ENCODE assay signal across 1 cellular context in the genomic region with DNA sequence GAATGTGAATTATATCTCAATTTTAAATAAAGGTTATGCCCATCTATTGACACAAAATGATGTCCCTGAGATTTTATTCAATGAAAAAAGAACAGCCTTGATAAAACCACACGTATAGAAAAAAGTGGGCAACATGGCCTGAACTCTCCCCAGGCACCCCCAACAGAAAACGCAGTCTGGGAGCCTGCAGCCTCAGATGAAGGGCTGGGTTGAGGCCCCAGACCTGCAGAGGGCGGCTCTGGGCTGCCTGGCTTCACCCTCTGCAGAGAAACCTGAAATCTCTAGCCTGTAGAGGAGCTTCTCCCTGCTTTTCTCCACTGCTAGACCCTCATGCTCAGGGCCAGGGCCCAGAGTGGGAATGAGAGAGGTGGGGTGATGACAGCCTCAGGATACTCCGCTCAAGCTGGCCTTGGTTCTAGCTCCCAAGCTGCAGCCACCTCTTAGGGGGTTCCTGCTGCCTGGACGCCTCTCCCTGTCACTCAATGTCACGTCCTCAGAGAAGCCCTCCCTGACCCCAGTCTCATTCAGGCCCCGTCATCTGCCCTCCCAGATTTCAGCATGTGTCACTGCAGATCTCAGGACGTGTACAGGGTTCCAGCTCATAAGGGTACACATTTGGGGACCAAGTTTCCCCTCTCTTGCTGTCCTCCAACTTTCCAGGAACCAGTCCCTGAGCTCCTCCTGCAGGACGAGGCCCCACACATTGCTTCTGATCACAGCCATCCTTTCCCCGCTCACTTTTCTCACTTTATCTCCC.
A peak's percentile ranks its signal among the peaks of the same experiment; 100 is the strongest.
TF ChIP-seq lines count a peak whose summit lies in the region.

No MANE protein-coding gene starts in this region.

TF ChIP-seq in HepG2, 621 proteins besides CTCF, POLR2A, EP300 and RAD21 (continued from another document and continues in another):
- TF ChIP-seq, protein P1, sequence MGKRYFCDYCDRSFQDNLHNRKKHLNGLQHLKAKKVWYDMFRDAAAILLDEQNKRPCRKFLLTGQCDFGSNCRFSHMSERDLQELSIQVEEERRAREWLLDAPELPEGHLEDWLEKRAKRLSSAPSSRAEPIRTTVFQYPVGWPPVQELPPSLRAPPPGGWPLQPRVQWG (CRISPR knock-in tag; IDR thresholded peaks at IDR 0.05; ENCODE audit: borderline replicate concordance, low read depth), result no peak
- TF ChIP-seq KAT2B (IDR thresholded peaks at IDR 0.05; ENCODE audit: borderline replicate concordance, low read depth, low read length), result no peak
- no peak for TF ChIP-seq RXRB (CRISPR knock-in tag; IDR thresholded peaks at IDR 0.05; ENCODE audit: borderline replicate concordance)
- no peak for TF ChIP-seq PHF5A (CRISPR knock-in tag; IDR thresholded peaks at IDR 0.05; ENCODE audit: low read depth, unreplicated experiment)
- TF ChIP-seq ZNF772 (CRISPR knock-in tag; IDR thresholded peaks at IDR 0.05), result no peak
- TF ChIP-seq ZNF550 (CRISPR knock-in tag; IDR thresholded peaks at IDR 0.05; ENCODE audit: borderline replicate concordance), result no peak
- TF ChIP-seq ZNF160 (CRISPR knock-in tag; IDR thresholded peaks at IDR 0.05), result no peak
- TF ChIP-seq ZFY (CRISPR knock-in tag; IDR thresholded peaks at IDR 0.05), result no peak
- TF ChIP-seq ZZZ3 (CRISPR knock-in tag; IDR thresholded peaks at IDR 0.05; ENCODE audit: borderline replicate concordance), result no peak
- TF ChIP-seq ZNF484 (CRISPR knock-in tag; IDR thresholded peaks at IDR 0.05; ENCODE audit: borderline replicate concordance, low read depth), result no peak
- TF ChIP-seq KLF16 (CRISPR knock-in tag; IDR thresholded peaks at IDR 0.05), result no peak
- TF ChIP-seq SOX13 (IDR thresholded peaks at IDR 0.05), result no peak
- TF ChIP-seq SOX13 (CRISPR knock-in tag; conservative IDR thresholded peaks at IDR 0.05 in 1 of 2, IDR thresholded peaks at IDR 0.05 in 1 of 2), result no peak
- no peak for TF ChIP-seq CAMTA2 (CRISPR knock-in tag; IDR thresholded peaks at IDR 0.05; ENCODE audit: borderline replicate concordance)
- TF ChIP-seq, protein P2, sequence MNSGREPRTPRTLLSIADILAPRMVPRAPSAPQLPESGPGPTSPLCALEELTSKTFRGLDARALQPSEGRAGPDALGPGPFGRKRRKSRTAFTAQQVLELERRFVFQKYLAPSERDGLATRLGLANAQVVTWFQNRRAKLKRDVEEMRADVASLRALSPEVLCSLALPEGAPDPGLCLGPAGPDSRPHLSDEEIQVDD (CRISPR knock-in tag; IDR thresholded peaks at IDR 0.05; ENCODE audit: borderline replicate concordance), result no peak
- peak; percentile 42; the same call in 1 of the 2 replicates for TF ChIP-seq SIN3A (IDR thresholded peaks at IDR 0.05; ENCODE audit: borderline replicate concordance, low read depth, low read length)
- TF ChIP-seq ZNF510 (CRISPR knock-in tag; IDR thresholded peaks at IDR 0.05; ENCODE audit: low read depth), result no peak
- no peak for TF ChIP-seq ZNF274 (CRISPR knock-in tag; IDR thresholded peaks at IDR 0.05)
- no peak for TF ChIP-seq MED13 (CRISPR knock-in tag; IDR thresholded peaks at IDR 0.05)
- TF ChIP-seq ZNF256 (CRISPR knock-in tag; conservative IDR thresholded peaks at IDR 0.05), result 0 out of 2 replicates have a peak, but pooled peaks have one; percentile 32
- TF ChIP-seq, protein P3, sequence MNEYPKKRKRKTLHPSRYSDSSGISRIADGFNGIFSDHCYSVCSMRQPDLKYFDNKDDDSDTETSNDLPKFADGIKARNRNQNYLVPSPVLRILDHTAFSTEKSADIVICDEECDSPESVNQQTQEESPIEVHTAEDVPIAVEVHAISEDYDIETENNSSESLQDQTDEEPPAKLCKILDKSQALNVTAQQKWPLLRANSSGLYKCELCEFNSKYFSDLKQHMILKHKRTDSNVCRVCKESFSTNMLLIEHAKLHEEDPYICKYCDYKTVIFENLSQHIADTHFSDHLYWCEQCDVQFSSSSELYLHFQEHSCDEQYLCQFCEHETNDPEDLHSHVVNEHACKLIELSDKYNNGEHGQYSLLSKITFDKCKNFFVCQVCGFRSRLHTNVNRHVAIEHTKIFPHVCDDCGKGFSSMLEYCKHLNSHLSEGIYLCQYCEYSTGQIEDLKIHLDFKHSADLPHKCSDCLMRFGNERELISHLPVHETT (CRISPR knock-in tag; conservative IDR thresholded peaks at IDR 0.05), result no peak
- TF ChIP-seq NAIF1 (CRISPR knock-in tag; IDR thresholded peaks at IDR 0.05; ENCODE audit: borderline replicate concordance), result no peak
- TF ChIP-seq SP2 (CRISPR knock-in tag; IDR thresholded peaks at IDR 0.05), result no peak
- TF ChIP-seq ZNF766 (CRISPR knock-in tag; IDR thresholded peaks at IDR 0.05; ENCODE audit: borderline replicate concordance), result no peak
- TF ChIP-seq GLI4 (CRISPR knock-in tag; IDR thresholded peaks at IDR 0.05; ENCODE audit: borderline replicate concordance), result no peak
- no peak for TF ChIP-seq ZIK1 (CRISPR knock-in tag; IDR thresholded peaks at IDR 0.05; ENCODE audit: borderline replicate concordance, low read depth)
- TF ChIP-seq, protein P4, sequence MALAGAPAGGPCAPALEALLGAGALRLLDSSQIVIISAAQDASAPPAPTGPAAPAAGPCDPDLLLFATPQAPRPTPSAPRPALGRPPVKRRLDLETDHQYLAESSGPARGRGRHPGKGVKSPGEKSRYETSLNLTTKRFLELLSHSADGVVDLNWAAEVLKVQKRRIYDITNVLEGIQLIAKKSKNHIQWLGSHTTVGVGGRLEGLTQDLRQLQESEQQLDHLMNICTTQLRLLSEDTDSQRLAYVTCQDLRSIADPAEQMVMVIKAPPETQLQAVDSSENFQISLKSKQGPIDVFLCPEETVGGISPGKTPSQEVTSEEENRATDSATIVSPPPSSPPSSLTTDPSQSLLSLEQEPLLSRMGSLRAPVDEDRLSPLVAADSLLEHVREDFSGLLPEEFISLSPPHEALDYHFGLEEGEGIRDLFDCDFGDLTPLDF (CRISPR knock-in tag; IDR thresholded peaks at IDR 0.05), result no peak
- TF ChIP-seq GATAD2A (CRISPR knock-in tag; IDR thresholded peaks at IDR 0.05), result no peak
- no peak for TF ChIP-seq ZNF672 (CRISPR knock-in tag; IDR thresholded peaks at IDR 0.05)
- TF ChIP-seq PRPF4 (IDR thresholded peaks at IDR 0.05; ENCODE audit: low read depth, low read length, poor library complexity, severe bottlenecking), result no peak
- TF ChIP-seq JUN (CRISPR knock-in tag; IDR thresholded peaks at IDR 0.05), result no peak
- TF ChIP-seq JUND (CRISPR knock-in tag; IDR thresholded peaks at IDR 0.05), result no peak
- no peak for TF ChIP-seq SAP130 (CRISPR knock-in tag; IDR thresholded peaks at IDR 0.05; ENCODE audit: low read depth)
- TF ChIP-seq, protein P5, sequence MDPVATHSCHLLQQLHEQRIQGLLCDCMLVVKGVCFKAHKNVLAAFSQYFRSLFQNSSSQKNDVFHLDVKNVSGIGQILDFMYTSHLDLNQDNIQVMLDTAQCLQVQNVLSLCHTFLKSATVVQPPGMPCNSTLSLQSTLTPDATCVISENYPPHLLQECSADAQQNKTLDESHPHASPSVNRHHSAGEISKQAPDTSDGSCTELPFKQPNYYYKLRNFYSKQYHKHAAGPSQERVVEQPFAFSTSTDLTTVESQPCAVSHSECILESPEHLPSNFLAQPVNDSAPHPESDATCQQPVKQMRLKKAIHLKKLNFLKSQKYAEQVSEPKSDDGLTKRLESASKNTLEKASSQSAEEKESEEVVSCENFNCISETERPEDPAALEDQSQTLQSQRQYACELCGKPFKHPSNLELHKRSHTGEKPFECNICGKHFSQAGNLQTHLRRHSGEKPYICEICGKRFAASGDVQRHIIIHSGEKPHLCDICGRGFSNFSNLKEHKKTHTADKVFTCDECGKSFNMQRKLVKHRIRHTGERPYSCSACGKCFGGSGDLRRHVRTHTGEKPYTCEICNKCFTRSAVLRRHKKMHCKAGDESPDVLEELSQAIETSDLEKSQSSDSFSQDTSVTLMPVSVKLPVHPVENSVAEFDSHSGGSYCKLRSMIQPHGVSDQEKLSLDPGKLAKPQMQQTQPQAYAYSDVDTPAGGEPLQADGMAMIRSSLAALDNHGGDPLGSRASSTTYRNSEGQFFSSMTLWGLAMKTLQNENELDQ (CRISPR knock-in tag; IDR thresholded peaks at IDR 0.05; ENCODE audit: borderline replicate concordance), result no peak
- TF ChIP-seq ZNF7 (CRISPR knock-in tag; IDR thresholded peaks at IDR 0.05), result no peak
- TF ChIP-seq ZMYM2 (CRISPR knock-in tag; IDR thresholded peaks at IDR 0.05), result no peak
- TF ChIP-seq ZNF713 (CRISPR knock-in tag; IDR thresholded peaks at IDR 0.05), result no peak
- TF ChIP-seq, protein P6, sequence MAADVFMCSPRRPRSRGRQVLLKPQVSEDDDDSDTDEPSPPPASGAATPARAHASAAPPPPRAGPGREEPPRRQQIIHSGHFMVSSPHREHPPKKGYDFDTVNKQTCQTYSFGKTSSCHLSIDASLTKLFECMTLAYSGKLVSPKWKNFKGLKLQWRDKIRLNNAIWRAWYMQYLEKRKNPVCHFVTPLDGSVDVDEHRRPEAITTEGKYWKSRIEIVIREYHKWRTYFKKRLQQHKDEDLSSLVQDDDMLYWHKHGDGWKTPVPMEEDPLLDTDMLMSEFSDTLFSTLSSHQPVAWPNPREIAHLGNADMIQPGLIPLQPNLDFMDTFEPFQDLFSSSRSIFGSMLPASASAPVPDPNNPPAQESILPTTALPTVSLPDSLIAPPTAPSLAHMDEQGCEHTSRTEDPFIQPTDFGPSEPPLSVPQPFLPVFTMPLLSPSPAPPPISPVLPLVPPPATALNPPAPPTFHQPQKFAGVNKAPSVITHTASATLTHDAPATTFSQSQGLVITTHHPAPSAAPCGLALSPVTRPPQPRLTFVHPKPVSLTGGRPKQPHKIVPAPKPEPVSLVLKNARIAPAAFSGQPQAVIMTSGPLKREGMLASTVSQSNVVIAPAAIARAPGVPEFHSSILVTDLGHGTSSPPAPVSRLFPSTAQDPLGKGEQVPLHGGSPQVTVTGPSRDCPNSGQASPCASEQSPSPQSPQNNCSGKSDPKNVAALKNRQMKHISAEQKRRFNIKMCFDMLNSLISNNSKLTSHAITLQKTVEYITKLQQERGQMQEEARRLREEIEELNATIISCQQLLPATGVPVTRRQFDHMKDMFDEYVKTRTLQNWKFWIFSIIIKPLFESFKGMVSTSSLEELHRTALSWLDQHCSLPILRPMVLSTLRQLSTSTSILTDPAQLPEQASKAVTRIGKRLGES (CRISPR knock-in tag; IDR thresholded peaks at IDR 0.05; ENCODE audit: borderline replicate concordance), result no peak
- TF ChIP-seq, protein P7, sequence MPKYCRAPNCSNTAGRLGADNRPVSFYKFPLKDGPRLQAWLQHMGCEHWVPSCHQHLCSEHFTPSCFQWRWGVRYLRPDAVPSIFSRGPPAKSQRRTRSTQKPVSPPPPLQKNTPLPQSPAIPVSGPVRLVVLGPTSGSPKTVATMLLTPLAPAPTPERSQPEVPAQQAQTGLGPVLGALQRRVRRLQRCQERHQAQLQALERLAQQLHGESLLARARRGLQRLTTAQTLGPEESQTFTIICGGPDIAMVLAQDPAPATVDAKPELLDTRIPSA (CRISPR knock-in tag; IDR thresholded peaks at IDR 0.05; ENCODE audit: borderline replicate concordance), result no peak
- TF ChIP-seq CHD2 (IDR thresholded peaks at IDR 0.05; ENCODE audit: low read depth, low read length), result no peak
- no peak for TF ChIP-seq ZNF563 (CRISPR knock-in tag; IDR thresholded peaks at IDR 0.05)
- TF ChIP-seq ZNF547 (CRISPR knock-in tag; IDR thresholded peaks at IDR 0.05), result no peak
- TF ChIP-seq ZFP37 (CRISPR knock-in tag; IDR thresholded peaks at IDR 0.05; ENCODE audit: borderline replicate concordance), result no peak
- TF ChIP-seq, protein P8, sequence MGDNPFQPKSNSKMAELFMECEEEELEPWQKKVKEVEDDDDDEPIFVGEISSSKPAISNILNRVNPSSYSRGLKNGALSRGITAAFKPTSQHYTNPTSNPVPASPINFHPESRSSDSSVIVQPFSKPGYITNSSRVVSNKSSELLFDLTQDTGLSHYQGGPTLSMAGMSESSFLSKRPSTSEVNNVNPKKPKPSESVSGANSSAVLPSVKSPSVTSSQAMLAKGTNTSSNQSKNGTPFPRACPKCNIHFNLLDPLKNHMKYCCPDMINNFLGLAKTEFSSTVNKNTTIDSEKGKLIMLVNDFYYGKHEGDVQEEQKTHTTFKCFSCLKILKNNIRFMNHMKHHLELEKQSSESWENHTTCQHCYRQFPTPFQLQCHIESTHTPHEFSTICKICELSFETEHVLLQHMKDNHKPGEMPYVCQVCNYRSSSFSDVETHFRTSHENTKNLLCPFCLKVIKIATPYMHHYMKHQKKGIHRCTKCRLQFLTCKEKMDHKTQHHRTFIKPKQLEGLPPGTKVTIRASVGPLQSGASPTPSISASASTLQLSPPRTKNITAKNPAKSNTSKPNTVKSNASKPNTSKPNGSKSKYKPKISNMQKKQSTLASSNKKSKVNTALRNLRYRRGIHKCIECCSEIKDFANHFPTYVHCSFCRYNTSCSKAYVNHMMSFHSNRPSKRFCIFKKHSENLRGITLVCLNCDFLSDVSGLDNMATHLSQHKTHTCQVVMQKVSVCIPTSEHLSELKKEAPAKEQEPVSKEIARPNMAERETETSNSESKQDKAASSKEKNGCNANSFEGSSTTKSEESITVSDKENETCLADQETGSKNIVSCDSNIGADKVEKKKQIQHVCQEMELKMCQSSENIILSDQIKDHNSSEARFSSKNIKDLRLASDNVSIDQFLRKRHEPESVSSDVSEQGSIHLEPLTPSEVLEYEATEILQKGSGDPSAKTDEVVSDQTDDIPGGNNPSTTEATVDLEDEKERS (CRISPR knock-in tag; IDR thresholded peaks at IDR 0.05), result no peak
- TF ChIP-seq ZNF432 (CRISPR knock-in tag; IDR thresholded peaks at IDR 0.05; ENCODE audit: borderline replicate concordance), result no peak
- no peak for TF ChIP-seq ETV5 (CRISPR knock-in tag; IDR thresholded peaks at IDR 0.05; ENCODE audit: borderline replicate concordance)
- TF ChIP-seq CREB1 (IDR thresholded peaks at IDR 0.05), result no peak
- TF ChIP-seq CREB1 (CRISPR knock-in tag; IDR thresholded peaks at IDR 0.05), result no peak; the same call in 1 of the 2 replicates
- no peak for TF ChIP-seq BHLHE40 (IDR thresholded peaks at IDR 0.05; ENCODE audit: low read length)
- TF ChIP-seq, protein P9, sequence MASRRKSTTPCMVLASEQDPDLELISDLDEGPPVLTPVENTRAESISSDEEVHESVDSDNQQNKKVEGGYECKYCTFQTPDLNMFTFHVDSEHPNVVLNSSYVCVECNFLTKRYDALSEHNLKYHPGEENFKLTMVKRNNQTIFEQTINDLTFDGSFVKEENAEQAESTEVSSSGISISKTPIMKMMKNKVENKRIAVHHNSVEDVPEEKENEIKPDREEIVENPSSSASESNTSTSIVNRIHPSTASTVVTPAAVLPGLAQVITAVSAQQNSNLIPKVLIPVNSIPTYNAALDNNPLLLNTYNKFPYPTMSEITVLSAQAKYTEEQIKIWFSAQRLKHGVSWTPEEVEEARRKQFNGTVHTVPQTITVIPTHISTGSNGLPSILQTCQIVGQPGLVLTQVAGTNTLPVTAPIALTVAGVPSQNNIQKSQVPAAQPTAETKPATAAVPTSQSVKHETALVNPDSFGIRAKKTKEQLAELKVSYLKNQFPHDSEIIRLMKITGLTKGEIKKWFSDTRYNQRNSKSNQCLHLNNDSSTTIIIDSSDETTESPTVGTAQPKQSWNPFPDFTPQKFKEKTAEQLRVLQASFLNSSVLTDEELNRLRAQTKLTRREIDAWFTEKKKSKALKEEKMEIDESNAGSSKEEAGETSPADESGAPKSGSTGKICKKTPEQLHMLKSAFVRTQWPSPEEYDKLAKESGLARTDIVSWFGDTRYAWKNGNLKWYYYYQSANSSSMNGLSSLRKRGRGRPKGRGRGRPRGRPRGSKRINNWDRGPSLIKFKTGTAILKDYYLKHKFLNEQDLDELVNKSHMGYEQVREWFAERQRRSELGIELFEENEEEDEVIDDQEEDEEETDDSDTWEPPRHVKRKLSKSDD (CRISPR knock-in tag; IDR thresholded peaks at IDR 0.05; ENCODE audit: low read depth), result no peak
- TF ChIP-seq MXD4 (CRISPR knock-in tag; IDR thresholded peaks at IDR 0.05), result no peak
- 0 out of 2 replicates have a peak, but pooled peaks have one; percentile 31 for TF ChIP-seq AKAP8 (CRISPR knock-in tag; IDR thresholded peaks at IDR 0.05)
- TF ChIP-seq ZNF75D (CRISPR knock-in tag; IDR thresholded peaks at IDR 0.05; ENCODE audit: borderline replicate concordance), result 0 out of 2 replicates have a peak, but pooled peaks have one; percentile 33
- TF ChIP-seq HMG20B (CRISPR knock-in tag; conservative IDR thresholded peaks at IDR 0.05), result no peak
- no peak for TF ChIP-seq MBD4 (IDR thresholded peaks at IDR 0.05; ENCODE audit: borderline replicate concordance, low read length)
